Comparison of ENCODE assay signal across 20 cellular contexts in genomic region chr10:103928784-103929183, GRCh38. TPM values are rescaled to one million over a fixed set of nuclear protein-coding genes. Genes with fewer than 3 reads are reported as not detected.
DNase-seq lines count a peak whose midpoint lies in the region; TF ChIP-seq lines count a peak whose summit lies in the region.
"Had no signal": no experiment of that assay in that cellular context is flagged by ENCODE, and none has a peak within 500 bp of the region (broad histone marks: within the 10 kb centered on the region; RNA-seq: fewer than 3 reads in every experiment).

No MANE protein-coding gene starts in this region.

- H3K9ac ChIP-seq in HUES48 (ENCODE audit: low read depth, low read length) (no peak overlapping the region), smooth muscle cell (ENCODE audit: low read depth) (no peak overlapping the region)
- H3K9ac ChIP-seq: BLaER1, KMS-11, SK-N-SH had no signal

- DNase-seq in ELF-1 (ENCODE audit: low read depth, low spot score) (peak; percentile 49), islet precursor cell (peak; percentile 61), smooth muscle cell (lab: John Stamatoyannopoulos, UW; ENCODE audit: unreplicated experiment) (no peak), activated gamma-delta T cell (lab: John Stamatoyannopoulos, UW) (no peak)
- no peak for DNase-seq in activated CD4-positive, alpha-beta T cell treated with anti-CD3 and anti-CD28 coated beads, Interleukin-2, amount 50 U/mL, for 1 hour
- no peak for DNase-seq in activated CD4-positive, alpha-beta memory T cell treated with anti-CD3 and anti-CD28 coated beads for 36 hours
- DNase-seq: CD4-positive, CD25-positive, alpha-beta regulatory T cell; DMS53; NCI-H1048; NCI-H1694; NCI-H2081; NCI-H345; NCI-H510A treated with DMSO at 0.1 percent for 48 hours; PC-3; SK-N-SH had no signal

- H3K4me2 ChIP-seq in smooth muscle cell: no peak overlapping the region
- H3K4me2 ChIP-seq: BLaER1, KMS-11, SK-N-SH had no signal

- peak overlapping the region; percentile 15 for H2AFZ ChIP-seq in smooth muscle cell (ENCODE audit: low read depth)

- no peaks in the 10 kb centered on the region for H3K27me3 Mint-ChIP-seq in activated CD4-positive, alpha-beta memory T cell treated with anti-CD3 and anti-CD28 coated beads for 36 hours
- H3K27me3 Mint-ChIP-seq: IgD-negative memory B cell had no signal

- peaks cover 14% of the 10 kb centered on the region for H3K4me1 ChIP-seq in HUES48 (ENCODE audit: control insufficient read depth, insufficient read depth, low read length)
- no peaks in the 10 kb centered on the region for H3K4me1 ChIP-seq in smooth muscle cell (ENCODE audit: low read depth)
- H3K4me1 ChIP-seq: BLaER1 had no signal

- H3K27me3 ChIP-seq in HUES48 (ENCODE audit: control insufficient read depth, insufficient read depth, low read length) (no peaks in the 10 kb centered on the region), smooth muscle cell (ENCODE audit: low read depth) (no peaks in the 10 kb centered on the region)
- H3K27me3 ChIP-seq: BLaER1 had no signal

- H4K20me1 ChIP-seq in smooth muscle cell (ENCODE audit: low read depth): no peaks in the 10 kb centered on the region
- H4K20me1 ChIP-seq: BLaER1 had no signal

- TF ChIP-seq CTCF in smooth muscle cell (IDR thresholded peaks at IDR 0.05; ENCODE audit: borderline replicate concordance, insufficient read depth, poor library complexity, severe bottlenecking): no peak

- H3F3A ChIP-seq in smooth muscle cell (ENCODE audit: low read depth): no peaks in the 10 kb centered on the region

- POLR2A ChIA-PET in activated CD4-positive, alpha-beta memory T cell treated with anti-CD3 and anti-CD28 coated beads for 36 hours (lab: Charles Lee): no interaction called here

- no peaks in the 10 kb centered on the region for H3K4me1 Mint-ChIP-seq in activated CD4-positive, alpha-beta memory T cell treated with anti-CD3 and anti-CD28 coated beads for 36 hours (ENCODE audit: low read depth)
- H3K4me1 Mint-ChIP-seq: IgD-negative memory B cell had no signal

- H3K4me3 ChIP-seq in HUES48 (ENCODE audit: low read depth, low read length): no peak overlapping the region
- no peak overlapping the region for H3K4me3 ChIP-seq in smooth muscle cell
- H3K4me3 ChIP-seq: BLaER1, GM12878 had no signal

- no peaks in the 10 kb centered on the region for H3K9me3 Mint-ChIP-seq in activated CD4-positive, alpha-beta memory T cell treated with anti-CD3 and anti-CD28 coated beads for 36 hours
- H3K9me3 Mint-ChIP-seq: CD4-positive, CD25-positive, alpha-beta regulatory T cell; IgD-negative memory B cell had no signal

- intact Hi-C loops in activated CD4-positive, alpha-beta memory T cell treated with anti-CD3 and anti-CD28 coated beads for 36 hours (cut with micrococcal nuclease): no loop called here

- H3K9me3 ChIP-seq in HUES48 (ENCODE audit: control insufficient read depth, insufficient read depth, low read length) (no peaks in the 10 kb centered on the region), smooth muscle cell (replicated peaks; ENCODE audit: low read depth) (no peaks in the 10 kb centered on the region)
- H3K9me3 ChIP-seq: BLaER1, SK-N-SH had no signal

- H3K27ac ChIP-seq in HUES48 (ENCODE audit: low read depth, low read length) (peak overlapping the region; percentile 22), smooth muscle cell (ENCODE audit: low read depth) (peak overlapping the region; percentile 37)
- H3K27ac ChIP-seq: BLaER1, KMS-11 had no signal

- H3K27ac Mint-ChIP-seq in activated CD4-positive, alpha-beta memory T cell treated with anti-CD3 and anti-CD28 coated beads for 36 hours: no peak overlapping the region
- H3K27ac Mint-ChIP-seq: CD4-positive, CD25-positive, alpha-beta regulatory T cell; IgD-negative memory B cell had no signal

- H3K36me3 ChIP-seq in HUES48 (ENCODE audit: control insufficient read depth, insufficient read depth, low read length): no peaks in the 10 kb centered on the region
- no peaks in the 10 kb centered on the region for H3K36me3 ChIP-seq in smooth muscle cell (ENCODE audit: low read depth)
- H3K36me3 ChIP-seq: BLaER1 had no signal

- H3K4me3 Mint-ChIP-seq in activated CD4-positive, alpha-beta memory T cell treated with anti-CD3 and anti-CD28 coated beads for 36 hours: no peak overlapping the region
- H3K4me3 Mint-ChIP-seq: CD4-positive, CD25-positive, alpha-beta regulatory T cell; IgD-negative memory B cell had no signal

- 55% methylated on average over 6 of the region's 6 CpGs for WGBS in smooth muscle cell (ENCODE audit: low lambda C conversion rate)

- CTCF ChIA-PET in activated CD4-positive, alpha-beta memory T cell treated with anti-CD3 and anti-CD28 coated beads for 36 hours (lab: Charles Lee): no interaction called here

- no peaks in the 10 kb centered on the region for H3K36me3 Mint-ChIP-seq in activated CD4-positive, alpha-beta memory T cell treated with anti-CD3 and anti-CD28 coated beads for 36 hours
- H3K36me3 Mint-ChIP-seq: CD4-positive, CD25-positive, alpha-beta regulatory T cell had no signal

- H3K79me2 ChIP-seq in smooth muscle cell (ENCODE audit: low read depth): no peaks in the 10 kb centered on the region

RNA-seq across cellular contexts. Expression of gene STN1, which starts 10.8 kb away (rescaled TPM):
- 34.9 and 37.9 TPM in 2 replicates for total RNA-seq in smooth muscle cell
- 38.6 and 47.8 TPM in 2 replicates for polyA plus RNA-seq in smooth muscle cell
- total RNA-seq in activated CD4-positive, alpha-beta memory T cell treated with anti-CD3 and anti-CD28 coated beads for 36 hours: 10 to 100 TPM; 56.1 to 57.0 TPM

RNA-seq across cellular contexts. Expression of gene SLK, which starts 38.2 kb away (rescaled TPM):
- 45.7 and 54.9 TPM in 2 replicates for total RNA-seq in smooth muscle cell
- polyA plus RNA-seq in smooth muscle cell: 15.5 and 16.9 TPM in 2 replicates
- 10 to 100 TPM; 26.1 to 27.7 TPM for total RNA-seq in activated CD4-positive, alpha-beta memory T cell treated with anti-CD3 and anti-CD28 coated beads for 36 hours

Comparison
In these comparisons a context has a peak if more than half of its experiments do, and no peak if none do; other contexts are left out.
1. DNase-seq: peak in ELF-1 (single experiment) and islet precursor cell (single experiment); none in smooth muscle cell (single experiment), activated CD4-positive, alpha-beta T cell treated with anti-CD3 and anti-CD28 coated beads, Interleukin-2, amount 50 U/mL, for 1 hour (single experiment), activated CD4-positive, alpha-beta memory T cell treated with anti-CD3 and anti-CD28 coated beads for 36 hours (single experiment) and activated gamma-delta T cell (single experiment).